23 cellular contexts compared by ENCODE assay signal in genomic region chr12:89995870-89996269, GRCh38.
"Had no signal": no experiment of that assay in that cellular context is flagged by ENCODE, and none has a peak within 500 bp of the region (broad histone marks: within the 10 kb centered on the region; RNA-seq: fewer than 3 reads in every experiment).

No MANE protein-coding gene starts in this region.

- ATAC-seq: activated CD8-positive, alpha-beta memory T cell treated with anti-CD3 and anti-CD28 coated beads, Interleukin-2, amount 10 ng/mL, durations not matched to agents 7 days and 5 days; activated T-helper 17 cell treated with anti-CD3 and anti-CD28 coated beads, Interleukin-2, amount 50 U/mL, for 72 hours; gastroesophageal sphincter; heart left ventricle; left lung; mucosa of descending colon; stimulated activated naive CD8-positive, alpha-beta T cell treated with anti-CD3 and anti-CD28 coated beads, Interleukin-15, Interleukin-2, amounts not matched to agents 100 U/mL and 50 U/mL, for 24 hours had no signal

- H3K4me3 Mint-ChIP-seq: activated CD8-positive, alpha-beta memory T cell treated with anti-CD3 and anti-CD28 coated beads, Interleukin-2, amount 10 ng/mL, durations not matched to agents 7 days and 5 days; activated T-helper 17 cell treated with anti-CD3 and anti-CD28 coated beads, Interleukin-2, amount 50 U/mL, for 72 hours; brain; central memory CD8-positive, alpha-beta T cell; memory B cell; naive B cell; T-helper 2 cell treated with Interferon-gamma antibody and Interleukin-4, amounts not matched to agents 5 μg/mL and 100 μg/mL, for 36 hours had no signal

- H3K4me3 ChIP-seq: coronary artery, gastroesophageal sphincter, heart left ventricle, left lung, mucosa of descending colon, tibial nerve had no signal

- H3K36me3 Mint-ChIP-seq: brain, memory B cell had no signal

- FAIRE-seq: TTC549, urothelium cell line had no signal

- DNase-seq: activated CD4-positive, alpha-beta T cell treated with anti-CD3 and anti-CD28 coated beads, Interleukin-2, amount 50 U/mL, for 4 hours; activated CD8-positive, alpha-beta memory T cell treated with anti-CD3 and anti-CD28 coated beads, Interleukin-2, amount 10 ng/mL, durations not matched to agents 7 days and 5 days; activated naive CD4-positive, alpha-beta T cell treated with Interleukin-2 at 50 U/mL for 16 hours; activated T-cell treated with anti-CD3 and anti-CD28 coated beads, Interleukin-2, amount 50 U/mL, for 1 hour; effector CD4-positive, alpha-beta T cell; heart left ventricle; left lung; mucosa of descending colon; naive B cell; stimulated activated CD8-positive, alpha-beta memory T cell treated with anti-CD3 and anti-CD28 coated beads, Interleukin-4, amount 100 ng/mL, for 48 hours; stimulated activated naive CD8-positive, alpha-beta T cell treated with anti-CD3 and anti-CD28 coated beads, Interleukin-15, Interleukin-2, amounts not matched to agents 100 U/mL and 50 U/mL, for 24 hours; substantia nigra; SW 1271 had no signal

- H3K9me3 Mint-ChIP-seq: brain; central memory CD8-positive, alpha-beta T cell; naive B cell; T-helper 2 cell treated with Interferon-gamma antibody and Interleukin-4, amounts not matched to agents 5 μg/mL and 100 μg/mL, for 36 hours had no signal

- H3K27me3 Mint-ChIP-seq: activated CD8-positive, alpha-beta memory T cell treated with anti-CD3 and anti-CD28 coated beads, Interleukin-2, amount 10 ng/mL, durations not matched to agents 7 days and 5 days; activated T-helper 17 cell treated with anti-CD3 and anti-CD28 coated beads, Interleukin-2, amount 50 U/mL, for 72 hours; brain; central memory CD8-positive, alpha-beta T cell; memory B cell; naive B cell had no signal

- H3K27ac Mint-ChIP-seq: activated CD8-positive, alpha-beta memory T cell treated with anti-CD3 and anti-CD28 coated beads, Interleukin-2, amount 10 ng/mL, durations not matched to agents 7 days and 5 days; activated T-helper 17 cell treated with anti-CD3 and anti-CD28 coated beads, Interleukin-2, amount 50 U/mL, for 72 hours; memory B cell; T-helper 2 cell treated with Interferon-gamma antibody and Interleukin-4, amounts not matched to agents 5 μg/mL and 100 μg/mL, for 36 hours had no signal
